In the genomic region with DNA sequence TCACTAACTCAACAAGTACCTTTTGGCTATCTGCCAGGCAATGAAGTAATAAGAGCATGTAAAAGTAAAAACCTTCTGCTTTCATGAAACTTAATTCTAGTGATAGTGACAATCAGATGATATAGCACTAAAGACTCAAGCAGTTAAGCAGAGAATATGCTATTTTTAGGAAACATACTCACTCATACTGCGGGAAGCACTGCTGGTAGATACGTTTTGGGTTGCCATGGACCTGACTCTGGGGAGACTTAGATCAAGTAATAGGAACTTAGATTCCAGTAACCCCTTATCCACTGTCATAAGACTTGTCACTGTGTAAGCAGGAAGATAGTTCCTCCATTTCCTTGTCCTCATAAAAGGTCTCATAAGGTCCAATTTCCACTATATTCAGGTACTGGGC, we compare ENCODE assay signal across 20 cellular contexts.
"Had no signal": no experiment of that assay in that cellular context is flagged by ENCODE, and none has a peak within 500 bp of the region (broad histone marks: within the 10 kb centered on the region; RNA-seq: fewer than 3 reads in every experiment).

No MANE protein-coding gene starts in this region.

- H3K4me3 ChIP-seq: K562 had no signal

- DNase-seq: Kasumi-1, MM.1S, NCI-H1092 treated with DMSO at 0.1 percent for 48 hours, NCI-H1436, NCI-H187, NCI-H2029, NCI-H2081 treated with DMSO at 0.1 percent for 48 hours, NCI-H2227 treated with DMSO at 0.1 percent for 48 hours, NCI-H446 treated with DMSO at 0.1 percent for 48 hours, NCI-H510A treated with DMSO at 0.1 percent for 48 hours, NCI-H526, NCI-H82, RPMI8226, SHP77, SK-N-SH, SW 1271, T-cell had no signal

- H3K9me2 ChIP-seq: SK-N-SH had no signal

- ATAC-seq: K562, T-cell had no signal

- H3K9me3 ChIP-seq: SK-N-SH had no signal

- H3K27ac ChIP-seq: HL-60, KMS-11 had no signal

- H3K4me2 ChIP-seq: KMS-11, SK-N-SH had no signal
